ENCODE assay signal across 9 cellular contexts in genomic region chr11:12008790-12009616, GRCh38. TPM values are rescaled to one million over a fixed set of nuclear protein-coding genes. Genes with fewer than 3 reads are reported as not detected.
DNase-seq lines count a peak whose midpoint lies in the region; ATAC-seq and TF ChIP-seq lines count a peak whose summit lies in the region.
"Had no signal": no experiment of that assay in that cellular context is flagged by ENCODE, and none has a peak within 500 bp of the region (broad histone marks: within the 10 kb centered on the region; RNA-seq: fewer than 3 reads in every experiment).

No MANE protein-coding gene starts in this region.

- TF ChIP-seq CTCF in Caco-2 (IDR thresholded peaks at IDR 0.05; ENCODE audit: insufficient read depth in 1 of 2, low read depth in 1 of 2, low read length in 1 of 2, severe bottlenecking in 1 of 2, unreplicated experiment in 1 of 2) = no peak
- no peak for TF ChIP-seq CTCF in left lung (IDR thresholded peaks at IDR 0.05)

- ATAC-seq in left lung (peak; percentile 77), GM21360 (IDR thresholded peaks at IDR 0.05; ENCODE audit: unreplicated experiment) (no peak)

- peak overlapping the region; percentile 63 for H3K27ac Mint-ChIP-seq in Caco-2 (ENCODE audit: unreplicated experiment)

- CTCF ChIA-PET in Caco-2 (lab: Charles Lee) = interaction anchor here (0.5 to 2.2 kb wide), 7 partner anchors 10 to 271 kb away, joined by 3 to 10 read pairs (median 4); partner anchors contain the start of gene USP47

- peaks cover 24% of the 10 kb centered on the region for H3K4me1 Mint-ChIP-seq in Caco-2 (ENCODE audit: low read depth, unreplicated experiment)

- no peaks in the 10 kb centered on the region for H3K27me3 Mint-ChIP-seq in Caco-2 (ENCODE audit: insufficient read depth, unreplicated experiment)

- H3K36me3 Mint-ChIP-seq in Caco-2 (ENCODE audit: insufficient read depth, unreplicated experiment) = peaks cover 6% of the 10 kb centered on the region

- H3K9me3 ChIP-seq in Caco-2 (no peaks in the 10 kb centered on the region), left lung (no peaks in the 10 kb centered on the region)
- H3K9me3 ChIP-seq: neutrophil had no signal

- peaks cover 12% of the 10 kb centered on the region; the same call in 1 of the 2 replicates for H3K4me1 ChIP-seq in Caco-2
- peaks cover 0 to 3% of the 10 kb centered on the region in 2 donors for H3K4me1 ChIP-seq in left lung

- peak overlapping the region; percentile 70 for H3K27ac ChIP-seq in cingulate gyrus (ENCODE audit: low read depth, low read length)
- H3K27ac ChIP-seq in left lung = no peak overlapping the region
- peak overlapping the region; percentile 38 for H3K27ac ChIP-seq in substantia nigra (ENCODE audit: low read depth, low read length, poor library complexity, severe bottlenecking)
- H3K27ac ChIP-seq: neutrophil had no signal

- peak; percentile 67 to 83 for DNase-seq in Caco-2
- DNase-seq in NCI-H146 (lab: John Stamatoyannopoulos, UW) = peak; percentile 81
- no peak for DNase-seq in left lung
- peak in 26 of 49 donors; percentile 24 to 87 (median 52) for DNase-seq in substantia nigra (lab: John Stamatoyannopoulos, UW)
- no peak for DNase-seq in stimulated activated CD4-positive, alpha-beta T cell treated with anti-CD3 and anti-CD28 coated beads, Interleukin-4, amount 100 ng/mL, for 24 hours
- no peak for DNase-seq in dedifferentiated amniotic fluid mesenchymal stem cell (ENCODE audit: extremely low spot score)

- H3K36me3 ChIP-seq in Caco-2 (ENCODE audit: control insufficient read depth, insufficient read depth, low read length) (peaks cover 10% of the 10 kb centered on the region), left lung (no peaks in the 10 kb centered on the region)
- H3K36me3 ChIP-seq: neutrophil had no signal

- no peaks in the 10 kb centered on the region for H3K27me3 ChIP-seq in Caco-2 (replicated peaks; ENCODE audit: control insufficient read depth, insufficient read depth, low read length)
- H3K27me3 ChIP-seq in left lung = peaks cover 7 to 71% of the 10 kb centered on the region in 2 donors

- peak overlapping the region; percentile 93 for H3K4me3 Mint-ChIP-seq in Caco-2 (ENCODE audit: unreplicated experiment)

- POLR2A ChIA-PET in Caco-2 (lab: Charles Lee) = interaction anchor here (0.6 to 1.0 kb wide), 3 partner anchors 15 to 1200 kb away, joined by 3 read pairs; partner anchors contain the start of gene EIF4G2

- H3K9me3 Mint-ChIP-seq in Caco-2 (ENCODE audit: unreplicated experiment) = no peaks in the 10 kb centered on the region

- intact Hi-C loops in Caco-2 (cut with micrococcal nuclease; ENCODE audit: unreplicated experiment) = no loop called here
- intact Hi-C loops in left lung (cut with DNase I) = no loop called here

- no TSS peak for BruUV-seq in Caco-2 (replicated peaks; lab: Mats Ljungman, UMichigan)

- H3K4me3 ChIP-seq in Caco-2 (ENCODE audit: low read depth, low read length) = peak overlapping the region; percentile 95
- H3K4me3 ChIP-seq in left lung = peak overlapping the region; percentile 36 to 42

RNA-seq across cellular contexts. Expression of gene DKK3, which starts 0.6 kb away (rescaled TPM):
- total RNA-seq in Caco-2 (2022) (156 and 165 TPM in 2 replicates), left lung (100 to 1,000 TPM; 122 to 156 TPM)

Comparison
In these comparisons a context has a peak if more than half of its experiments do, and no peak if none do; other contexts are left out.
1. DNase-seq: peak in Caco-2 (2 of 2), NCI-H146 (single experiment) and substantia nigra (26 of 49); none in left lung (0 of 2), stimulated activated CD4-positive, alpha-beta T cell treated with anti-CD3 and anti-CD28 coated beads, Interleukin-4, amount 100 ng/mL, for 24 hours (single experiment) and dedifferentiated amniotic fluid mesenchymal stem cell (single experiment).
2. H3K27ac ChIP-seq: peak in cingulate gyrus (single experiment) and substantia nigra (single experiment); none in left lung (0 of 2).